Comparison of ENCODE assay signal across 26 cellular contexts in the genomic region with DNA sequence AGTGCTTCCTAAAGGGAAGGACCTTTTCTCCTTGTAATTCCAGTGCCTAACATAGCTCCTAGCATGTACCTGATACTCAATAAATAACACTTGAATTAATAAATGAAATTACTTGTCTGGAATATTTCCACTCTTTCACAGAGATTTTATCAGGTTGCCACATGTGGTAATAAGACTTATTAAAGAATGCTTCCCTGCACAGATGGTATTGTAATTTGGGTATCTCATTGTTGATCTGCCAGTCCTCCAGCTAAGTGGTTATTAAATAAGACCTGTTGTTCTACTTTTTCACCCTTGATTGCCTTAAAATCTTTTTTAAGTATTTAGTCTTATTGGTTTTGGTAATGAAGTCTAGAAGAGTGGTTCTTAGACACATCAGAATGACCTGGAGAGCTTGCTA.
"Had no signal": no experiment of that assay in that cellular context is flagged by ENCODE, and none has a peak within 500 bp of the region (broad histone marks: within the 10 kb centered on the region; RNA-seq: fewer than 3 reads in every experiment).

No MANE protein-coding gene starts in this region.

- H3K4me1 ChIP-seq: Peyer's patch, SJSA1 had no signal

- H3K4me3 Mint-ChIP-seq: activated CD4-positive, alpha-beta memory T cell treated with anti-CD3 and anti-CD28 coated beads, Interleukin-2, amount 10 ng/mL, durations not matched to agents 7 days and 5 days; activated CD4-positive, alpha-beta T cell treated with anti-CD3 and anti-CD28 coated beads for 36 hours; activated naive CD4-positive, alpha-beta T cell treated with anti-CD3 and anti-CD28 coated beads, Interleukin-2, amount 10 ng/mL, durations not matched to agents 7 days and 5 days; activated naive CD8-positive, alpha-beta T cell treated with anti-CD3 and anti-CD28 coated beads for 36 hours; T-cell had no signal

- H3K27ac ChIP-seq: brain microvascular endothelial cell, Peyer's patch, RWPE1, SJSA1, VCaP had no signal

- H3K36me3 ChIP-seq: brain microvascular endothelial cell, Peyer's patch, SJSA1 had no signal

- DNase-seq: activated CD4-positive, alpha-beta memory T cell treated with anti-CD3 and anti-CD28 coated beads, Interleukin-2, amount 10 ng/mL, durations not matched to agents 7 days and 5 days; activated CD4-positive, alpha-beta T cell treated with anti-CD3 and anti-CD28 coated beads for 36 hours; activated CD4-positive, alpha-beta T cell treated with anti-CD3 and anti-CD28 coated beads, Interleukin-2, amount 50 U/mL, for 1 hour; activated CD4-positive, CD25-positive, alpha-beta regulatory T cell; activated gamma-delta T cell treated with Interleukin-2 at 50 U/mL for 16 hours; activated naive CD4-positive, alpha-beta T cell treated with anti-CD3 and anti-CD28 coated beads, Interleukin-2, amount 10 ng/mL, durations not matched to agents 7 days and 5 days; activated naive CD8-positive, alpha-beta T cell treated with anti-CD3 and anti-CD28 coated beads for 36 hours; activated T-cell treated with anti-CD3 and anti-CD28 coated beads for 4 hours; activated T-cell treated with anti-CD3 and anti-CD28 coated beads, Interleukin-2, amount 50 U/mL, for 48 hours; brain microvascular endothelial cell; cerebellar nuclear complex; NCI-H1417; NCI-H1930; NK-92 treated with Interleukin-12 subunit alpha and Interleukin-12 subunit beta, amount 100 ng/mL, for 24 hours; OCI-M1; Peyer's patch; SHP77; T-cell; T-helper 2 cell; T1000 had no signal

- H3K27ac Mint-ChIP-seq: activated CD4-positive, alpha-beta memory T cell treated with anti-CD3 and anti-CD28 coated beads, Interleukin-2, amount 10 ng/mL, durations not matched to agents 7 days and 5 days; activated CD4-positive, alpha-beta T cell treated with anti-CD3 and anti-CD28 coated beads for 36 hours; activated naive CD4-positive, alpha-beta T cell treated with anti-CD3 and anti-CD28 coated beads, Interleukin-2, amount 10 ng/mL, durations not matched to agents 7 days and 5 days; activated naive CD8-positive, alpha-beta T cell treated with anti-CD3 and anti-CD28 coated beads for 36 hours; activated T-helper 2 cell treated with anti-CD3 and anti-CD28 coated beads, Interferon-gamma antibody, Interleukin-2, Interleukin-4, amounts not matched to agents 10 μg/mL and 5 μg/mL and 100 μg/mL, durations not matched to agents 14 hours and 24 hours and 36 hours; T-cell had no signal

- H3K36me3 Mint-ChIP-seq: activated naive CD4-positive, alpha-beta T cell treated with anti-CD3 and anti-CD28 coated beads, Interleukin-2, amount 10 ng/mL, durations not matched to agents 7 days and 5 days; activated naive CD8-positive, alpha-beta T cell treated with anti-CD3 and anti-CD28 coated beads for 36 hours; T-cell had no signal

- ATAC-seq: activated CD4-positive, alpha-beta T cell treated with anti-CD3 and anti-CD28 coated beads for 36 hours; K562; T-cell had no signal

- H3K4me3 ChIP-seq: K562, Peyer's patch, SJSA1 had no signal

- H3K9me3 Mint-ChIP-seq: activated CD4-positive, alpha-beta memory T cell treated with anti-CD3 and anti-CD28 coated beads, Interleukin-2, amount 10 ng/mL, durations not matched to agents 7 days and 5 days; activated naive CD4-positive, alpha-beta T cell treated with anti-CD3 and anti-CD28 coated beads, Interleukin-2, amount 10 ng/mL, durations not matched to agents 7 days and 5 days; activated naive CD8-positive, alpha-beta T cell treated with anti-CD3 and anti-CD28 coated beads for 36 hours; activated T-helper 2 cell treated with anti-CD3 and anti-CD28 coated beads, Interferon-gamma antibody, Interleukin-2, Interleukin-4, amounts not matched to agents 10 μg/mL and 5 μg/mL and 100 μg/mL, durations not matched to agents 14 hours and 24 hours and 36 hours; T-cell had no signal

- H3K27me3 ChIP-seq: brain microvascular endothelial cell, Peyer's patch, SJSA1 had no signal

- H3K9me3 ChIP-seq: Peyer's patch, SJSA1 had no signal

- FAIRE-seq: K562, TTC549 had no signal
